In genomic region chr7:73716318-73716890, GRCh38 we compare ENCODE assay signal across 10 cellular contexts. TPM values are rescaled to one million over a fixed set of nuclear protein-coding genes. Genes with fewer than 3 reads are reported as not detected.
DNase-seq lines count a peak whose midpoint lies in the region; ATAC-seq and TF ChIP-seq lines count a peak whose summit lies in the region.
"Had no signal": no experiment of that assay in that cellular context is flagged by ENCODE, and none has a peak within 500 bp of the region (broad histone marks: within the 10 kb centered on the region; RNA-seq: fewer than 3 reads in every experiment).

No MANE protein-coding gene starts in this region.

- H3K4me3 Mint-ChIP-seq in HFFc6 (peak overlapping the region; percentile 65), brain (peak overlapping the region in 3 of 5 experiments; percentile 18 to 74 (median 57)), nephron (peak overlapping the region; percentile 64 to 75 (median 72))
- H3K4me3 Mint-ChIP-seq: GM23338; stimulated activated naive CD8-positive, alpha-beta T cell treated with anti-CD3 and anti-CD28 coated beads, Interleukin-15, amount 100 ng/mL, for 72 hours had no signal

- TF ChIP-seq CTCF in HFFc6 (IDR thresholded peaks at IDR 0.05), result no peak
- TF ChIP-seq CTCF in brain (conservative IDR thresholded peaks at IDR 0.05), result no peak
- no peak for TF ChIP-seq CTCF in nephron (IDR thresholded peaks at IDR 0.05; ENCODE audit: unreplicated experiment in 3 of 3)
- TF ChIP-seq CTCF in adrenal gland (IDR thresholded peaks at IDR 0.05), result no peak

- H3K9me3 Mint-ChIP-seq in HFFc6 (no peaks in the 10 kb centered on the region), brain (peaks cover 0 to 8% (median 0%) of the 10 kb centered on the region in 5 experiments), nephron (no peaks in the 10 kb centered on the region)
- H3K9me3 Mint-ChIP-seq: GM23338; stimulated activated naive CD8-positive, alpha-beta T cell treated with anti-CD3 and anti-CD28 coated beads, Interleukin-15, amount 100 ng/mL, for 72 hours had no signal

- H3K4me3 ChIP-seq in BLaER1, result no peak overlapping the region
- no peak overlapping the region for H3K4me3 ChIP-seq in adrenal gland
- H3K4me3 ChIP-seq: GM23338 had no signal

- peaks cover 7% of the 10 kb centered on the region for H3K36me3 Mint-ChIP-seq in HFFc6 (ENCODE audit: low read depth)
- H3K36me3 Mint-ChIP-seq in brain, result no peaks in the 10 kb centered on the region
- no peaks in the 10 kb centered on the region for H3K36me3 Mint-ChIP-seq in nephron (ENCODE audit: low read depth)

- H3K9ac ChIP-seq in BLaER1, result no peak overlapping the region; the same call in 1 of the 2 replicates

- H3K4me2 ChIP-seq in BLaER1, result peak overlapping the region; percentile 100
- H3K4me2 ChIP-seq: GM23338 had no signal

- H3K27me3 Mint-ChIP-seq in HFFc6 (ENCODE audit: insufficient read depth) (peaks cover 2% of the 10 kb centered on the region), brain (peaks cover 12% of the 10 kb centered on the region), nephron (ENCODE audit: low read depth) (peaks cover 4% of the 10 kb centered on the region)

- no peak for DNase-seq in HFFc6
- DNase-seq in adrenal gland, result no peak
- DNase-seq in DMS79 treated with DMSO at 0.1 percent for 48 hours (lab: John Stamatoyannopoulos, UW), result no peak
- DNase-seq in retina, result no peak

- H3K36me3 ChIP-seq in BLaER1 (no peaks in the 10 kb centered on the region), adrenal gland (replicated peaks in 1 of 2) (no peaks in the 10 kb centered on the region)

- H3K4me1 Mint-ChIP-seq in HFFc6 (ENCODE audit: low read depth), result peaks cover 50% of the 10 kb centered on the region
- H3K4me1 Mint-ChIP-seq in brain, result peaks cover 51% of the 10 kb centered on the region
- H3K4me1 Mint-ChIP-seq in nephron, result peaks cover 52% of the 10 kb centered on the region
- H3K4me1 Mint-ChIP-seq: GM23338 had no signal

- H3K27ac Mint-ChIP-seq in HFFc6, result peak overlapping the region; percentile 96
- peak overlapping the region; percentile 29 to 93 (median 50) for H3K27ac Mint-ChIP-seq in brain
- peak overlapping the region; percentile 83 to 94 (median 94) for H3K27ac Mint-ChIP-seq in nephron
- H3K27ac Mint-ChIP-seq: GM23338 had no signal

- H3K4me1 ChIP-seq in BLaER1, result peaks cover 78% of the 10 kb centered on the region
- peaks cover 8 to 16% of the 10 kb centered on the region in 2 donors for H3K4me1 ChIP-seq in adrenal gland (replicated peaks in 1 of 2)

- H3K27me3 ChIP-seq in BLaER1 (peaks cover 84% of the 10 kb centered on the region), adrenal gland (no peaks in the 10 kb centered on the region)

- TF ChIP-seq POLR2A in adrenal gland (IDR thresholded peaks at IDR 0.05), result no peak

- no peaks in the 10 kb centered on the region for H3K9me3 ChIP-seq in BLaER1
- H3K9me3 ChIP-seq in adrenal gland (replicated peaks in 1 of 3), result no peaks in the 10 kb centered on the region

- WGBS in adrenal gland, 4 donors, result 75 to 85% (median 77%) methylated on average over 3 to 4 of the region's 4 CpGs

- H4K20me1 ChIP-seq in BLaER1, result peaks cover 90% of the 10 kb centered on the region

- intact Hi-C loops in adrenal gland (cut with DNase I), result no loop called here

- ATAC-seq in GM21619 (IDR thresholded peaks at IDR 0.05; ENCODE audit: unreplicated experiment), result no peak
- ATAC-seq: GM23338 had no signal

- H3K27ac ChIP-seq in BLaER1, result no peak overlapping the region
- H3K27ac ChIP-seq in adrenal gland, result peak overlapping the region in 1 of 5 donors; percentile 67

RNA-seq across cellular contexts. Expression of gene STX1A, which starts 3.1 kb away (rescaled TPM):
- total RNA-seq in HFFc6 (2021; fragmentation: NEBNext Ultra II Directional; extraction: Animal tissue kit (Norgen Biotek cat#: 25700)), result 10 to 100 TPM in 5 of 6 experiments, 1 to 10 TPM in 1; 9.6 to 14.7 (median 12.2) TPM
- polyA plus RNA-seq in brain (ENCODE audit: insufficient read depth, low read depth, low replicate concordance) (68.5 TPM), adrenal gland (10 to 100 TPM in 1 of 3 donors, 1 to 10 TPM in 2; 5.3 to 28.1 (median 7.2) TPM)
- 1 to 10 TPM in 7 of 8 donors, under 1 TPM in 1; 0.52 to 8.0 (median 4.2) TPM for total RNA-seq in adrenal gland

RNA-seq across cellular contexts. Expression of gene ABHD11, which starts 22.2 kb away (rescaled TPM):
- 10 to 100 TPM; 10.3 to 18.6 (median 16.8) TPM for total RNA-seq in HFFc6 (2021; fragmentation: NEBNext Ultra II Directional; extraction: Animal tissue kit (Norgen Biotek cat#: 25700))
- polyA plus RNA-seq in brain (ENCODE audit: insufficient read depth, low read depth, low replicate concordance) (34.4 TPM), adrenal gland (10 to 100 TPM; 15.4 to 41.6 (median 39.2) TPM)
- 10 to 100 TPM; 13.0 to 20.5 (median 18.2) TPM for total RNA-seq in adrenal gland

RNA-seq across cellular contexts. Expression of gene BUD23, which starts 33.0 kb away (rescaled TPM):
- total RNA-seq in HFFc6 (2021; fragmentation: NEBNext Ultra II Directional; extraction: Animal tissue kit (Norgen Biotek cat#: 25700)), result 10 to 100 TPM; 70.1 to 91.4 (median 83.4) TPM
- polyA plus RNA-seq in brain (ENCODE audit: insufficient read depth, low read depth, low replicate concordance) (72.8 TPM), adrenal gland (100 to 1,000 TPM in 2 of 3 donors, 10 to 100 TPM in 1; 79.5 to 123 (median 115) TPM)
- total RNA-seq in adrenal gland, result 10 to 100 TPM; 34.7 to 69.4 (median 61.1) TPM

RNA-seq across cellular contexts. Expression of gene DNAJC30, which starts 33.2 kb away (rescaled TPM):
- 10 to 100 TPM; 17.8 to 20.6 (median 18.6) TPM for total RNA-seq in HFFc6 (2021; fragmentation: NEBNext Ultra II Directional; extraction: Animal tissue kit (Norgen Biotek cat#: 25700))
- polyA plus RNA-seq in brain (ENCODE audit: insufficient read depth, low read depth, low replicate concordance), result 10.5 TPM
- total RNA-seq in adrenal gland, result 10 to 100 TPM in 7 of 8 donors, 1 to 10 TPM in 1; 9.0 to 28.2 (median 18.3) TPM
- polyA plus RNA-seq in adrenal gland, result 10 to 100 TPM in 2 of 3 donors, 1 to 10 TPM in 1; 9.9 to 14.8 (median 13.9) TPM

RNA-seq across cellular contexts. Expression of gene VPS37D, which starts 48.8 kb away (rescaled TPM):
- total RNA-seq in HFFc6 (2021; fragmentation: NEBNext Ultra II Directional; extraction: Animal tissue kit (Norgen Biotek cat#: 25700)), result 1 to 10 TPM; 2.4 to 3.1 (median 2.7) TPM
- 20.4 TPM for polyA plus RNA-seq in brain (ENCODE audit: insufficient read depth, low read depth, low replicate concordance)
- 1 to 10 TPM in 5 of 8 donors, under 1 TPM in 3; 0.54 to 7.0 (median 2.0) TPM for total RNA-seq in adrenal gland
- polyA plus RNA-seq in adrenal gland, result 1 to 10 TPM in 2 of 3 donors, under 1 TPM in 1; 0.20 to 2.0 (median 1.4) TPM
